In genomic region chr11:3825473-3826154, GRCh38 we compare ENCODE assay signal across 10 cellular contexts. TPM values are rescaled to one million over a fixed set of nuclear protein-coding genes. Genes with fewer than 3 reads are reported as not detected.
DNase-seq lines count a peak whose midpoint lies in the region; ATAC-seq and TF ChIP-seq lines count a peak whose summit lies in the region.
"Had no signal": no experiment of that assay in that cellular context is flagged by ENCODE, and none has a peak within 500 bp of the region (broad histone marks: within the 10 kb centered on the region; RNA-seq: fewer than 3 reads in every experiment).

No MANE protein-coding gene starts in this region.

- TF ChIP-seq CTCF in CD4-positive, alpha-beta T cell (IDR thresholded peaks at IDR 0.05): no peak
- TF ChIP-seq CTCF in tibial nerve (IDR thresholded peaks at IDR 0.05): no peak

- H3K4me3 ChIP-seq in tibial nerve: no peak overlapping the region
- H3K4me3 ChIP-seq: ascending aorta, sigmoid colon, suprapubic skin had no signal

- POLR2A ChIA-PET in CD4-positive, alpha-beta T cell (lab: Charles Lee): interaction anchor here (1.0 to 1.7 kb wide), 6 partner anchors 12 to 34 kb away, joined by 3 to 15 read pairs (median 6); partner anchors contain the start of gene RHOG

- no peaks in the 10 kb centered on the region for H3K9me3 ChIP-seq in CD4-positive, alpha-beta T cell (ENCODE audit: control insufficient read depth, low read length)
- no peaks in the 10 kb centered on the region for H3K9me3 ChIP-seq in tibial nerve
- H3K9me3 ChIP-seq: ascending aorta, sigmoid colon, suprapubic skin had no signal

- H3K4me1 ChIP-seq in tibial nerve: peaks cover 0 to 14% (median 0%) of the 10 kb centered on the region in 4 donors
- H3K4me1 ChIP-seq: ascending aorta, sigmoid colon had no signal

- 75 to 76% methylated on average over 8 of the region's 8 CpGs for WGBS in tibial nerve, 2 donors

- ATAC-seq in CD4-positive, alpha-beta T cell (ENCODE audit: poor library complexity): no peak
- ATAC-seq in GM18505 (IDR thresholded peaks at IDR 0.05; ENCODE audit: unreplicated experiment) (no peak), naive B cell (ENCODE audit: low read depth in 2 of 2) (no peak)
- ATAC-seq in activated naive CD4-positive, alpha-beta T cell treated with anti-CD3 and anti-CD28 coated beads, Interleukin-2, amount 50 U/mL, for 72 hours: peak in 1 of 2 donors; percentile 16

- H3K9me3 Mint-ChIP-seq in CD4-positive, alpha-beta T cell: no peaks in the 10 kb centered on the region
- H3K9me3 Mint-ChIP-seq in activated naive CD4-positive, alpha-beta T cell treated with anti-CD3 and anti-CD28 coated beads, Interleukin-2, amount 50 U/mL, for 72 hours: no peaks in the 10 kb centered on the region
- no peaks in the 10 kb centered on the region for H3K9me3 Mint-ChIP-seq in naive B cell

- peaks cover 43% of the 10 kb centered on the region for H3K4me1 Mint-ChIP-seq in CD4-positive, alpha-beta T cell (ENCODE audit: low read depth)
- peaks cover 19 to 39% (median 27%) of the 10 kb centered on the region in 3 donors for H3K4me1 Mint-ChIP-seq in naive B cell

- H3K27me3 Mint-ChIP-seq in CD4-positive, alpha-beta T cell: no peaks in the 10 kb centered on the region
- no peaks in the 10 kb centered on the region for H3K27me3 Mint-ChIP-seq in naive B cell

- no peak for DNase-seq in CD4-positive, alpha-beta T cell
- DNase-seq in activated naive CD4-positive, alpha-beta T cell treated with anti-CD3 and anti-CD28 coated beads, Interleukin-2, amount 50 U/mL, for 72 hours (ENCODE audit: low spot score in 2 of 2): no peak
- no peak for DNase-seq in naive B cell
- DNase-seq in NCI-H1436 treated with DMSO at 0.1 percent for 48 hours (lab: John Stamatoyannopoulos, UW): no peak
- no peak for DNase-seq in tibial nerve (ENCODE audit: low spot score in 2 of 2)
- DNase-seq in NCI-H82 treated with DMSO at 0.1 percent for 48 hours (lab: John Stamatoyannopoulos, UW; ENCODE audit: unreplicated experiment): no peak
- DNase-seq: sigmoid colon had no signal

- intact Hi-C loops in CD4-positive, alpha-beta T cell (cut with DNase I, micrococcal nuclease): loop anchor here (1.0 to 2.0 kb wide), 2 partner anchors 13 to 243 kb away; no protein-coding TSS in a partner anchor

- TF ChIP-seq EP300 in tibial nerve (IDR thresholded peaks at IDR 0.05): no peak

- CTCF ChIA-PET in CD4-positive, alpha-beta T cell (lab: Charles Lee): interaction anchor here (0.6 to 2.1 kb wide), 11 partner anchors 8 to 247 kb away, joined by 3 to 10 read pairs (median 4); partner anchors contain the start of genes RHOG and STIM1

- no peak overlapping the region for H3K4me3 Mint-ChIP-seq in CD4-positive, alpha-beta T cell
- H3K4me3 Mint-ChIP-seq in naive B cell: peak overlapping the region in 1 of 8 donors; percentile 65

- no peaks in the 10 kb centered on the region for H3K27me3 ChIP-seq in CD4-positive, alpha-beta T cell (ENCODE audit: control insufficient read depth, insufficient read depth, low read length)
- no peaks in the 10 kb centered on the region for H3K27me3 ChIP-seq in tibial nerve
- H3K27me3 ChIP-seq: ascending aorta, sigmoid colon, suprapubic skin had no signal

- peaks cover 0 to 63% (median 14%) of the 10 kb centered on the region in 3 donors for H3K36me3 ChIP-seq in tibial nerve

- H3K27ac Mint-ChIP-seq in CD4-positive, alpha-beta T cell: peak overlapping the region; percentile 77
- H3K27ac Mint-ChIP-seq in activated naive CD4-positive, alpha-beta T cell treated with anti-CD3 and anti-CD28 coated beads, Interleukin-2, amount 50 U/mL, for 72 hours: peak overlapping the region; percentile 57 to 83
- H3K27ac Mint-ChIP-seq in naive B cell: peak overlapping the region in 5 of 6 donors; percentile 27 to 88 (median 82)

- peaks cover 59% of the 10 kb centered on the region for H3K36me3 Mint-ChIP-seq in CD4-positive, alpha-beta T cell (ENCODE audit: low read depth)
- peaks cover 8 to 29% of the 10 kb centered on the region in 2 donors for H3K36me3 Mint-ChIP-seq in activated naive CD4-positive, alpha-beta T cell treated with anti-CD3 and anti-CD28 coated beads, Interleukin-2, amount 50 U/mL, for 72 hours
- peaks cover 5 to 8% of the 10 kb centered on the region in 2 donors for H3K36me3 Mint-ChIP-seq in naive B cell

- no peak overlapping the region for H3K27ac ChIP-seq in CD4-positive, alpha-beta T cell (ENCODE audit: low read depth, low read length)
- H3K27ac ChIP-seq in tibial nerve: peak overlapping the region in 2 of 4 donors; percentile 52 to 60
- H3K27ac ChIP-seq: ascending aorta, sigmoid colon, suprapubic skin had no signal

- TF ChIP-seq POLR2A in GM18505 (IDR thresholded peaks at IDR 0.05; ENCODE audit: borderline replicate concordance, extremely low read depth, insufficient read depth, insufficient read length) (peak; percentile 24), tibial nerve (IDR thresholded peaks at IDR 0.05) (no peak)

RNA-seq across cellular contexts. Expression of gene RHOG, which starts 15.1 kb away (rescaled TPM):
- total RNA-seq in CD4-positive, alpha-beta T cell: 100 to 1,000 TPM; 101 to 106 TPM
- total RNA-seq in activated naive CD4-positive, alpha-beta T cell treated with anti-CD3 and anti-CD28 coated beads, Interleukin-2, amount 50 U/mL, for 72 hours: 100 to 1,000 TPM; 109 to 154 TPM
- 100 to 1,000 TPM in 5 of 6 donors, 10 to 100 TPM in 1; 88.9 to 144 (median 117) TPM for polyA plus RNA-seq in naive B cell (ENCODE audit: low read depth in 6 of 6)
- total RNA-seq in tibial nerve: 10 to 100 TPM; 35.2 to 92.7 (median 66.0) TPM

RNA-seq across cellular contexts. Expression of gene PGAP2, which starts 17.3 kb away (rescaled TPM):
- total RNA-seq in CD4-positive, alpha-beta T cell: 10 to 100 TPM; 20.9 to 23.6 TPM
- total RNA-seq in activated naive CD4-positive, alpha-beta T cell treated with anti-CD3 and anti-CD28 coated beads, Interleukin-2, amount 50 U/mL, for 72 hours: 10 to 100 TPM; 27.1 to 33.5 TPM
- 10 to 100 TPM; 16.6 to 29.1 (median 19.3) TPM for polyA plus RNA-seq in naive B cell (ENCODE audit: low read depth in 6 of 6)
- total RNA-seq in tibial nerve: 10 to 100 TPM in 3 of 4 donors, 1 to 10 TPM in 1; 8.1 to 15.1 (median 10.8) TPM

RNA-seq across cellular contexts. Expression of gene NUP98, which starts 28.3 kb away (rescaled TPM):
- total RNA-seq in CD4-positive, alpha-beta T cell: 100 to 1,000 TPM; 161 to 186 TPM
- 100 to 1,000 TPM in 1 of 2 donors, 10 to 100 TPM in 1; 98.0 to 131 TPM for total RNA-seq in activated naive CD4-positive, alpha-beta T cell treated with anti-CD3 and anti-CD28 coated beads, Interleukin-2, amount 50 U/mL, for 72 hours
- 10 to 100 TPM; 29.4 to 57.0 (median 38.7) TPM for polyA plus RNA-seq in naive B cell (ENCODE audit: low read depth in 6 of 6)
- 100 to 1,000 TPM in 2 of 4 donors, 10 to 100 TPM in 2; 75.3 to 193 (median 115) TPM for total RNA-seq in tibial nerve

RNA-seq across cellular contexts. Expression of gene STIM1, which starts 29.9 kb away (rescaled TPM):
- total RNA-seq in CD4-positive, alpha-beta T cell: 10 to 100 TPM; 89.0 to 94.9 TPM
- 10 to 100 TPM; 75.8 to 88.8 TPM for total RNA-seq in activated naive CD4-positive, alpha-beta T cell treated with anti-CD3 and anti-CD28 coated beads, Interleukin-2, amount 50 U/mL, for 72 hours
- polyA plus RNA-seq in naive B cell (ENCODE audit: low read depth in 6 of 6): 10 to 100 TPM; 29.1 to 51.9 (median 35.0) TPM
- 10 to 100 TPM; 51.3 to 70.1 (median 59.8) TPM for total RNA-seq in tibial nerve
